In genomic region chr2:241686649-241687425, GRCh38 we compare ENCODE assay signal across 8 cellular contexts. TPM values are rescaled to one million over a fixed set of nuclear protein-coding genes. Genes with fewer than 3 reads are reported as not detected.
DNase-seq lines count a peak whose midpoint lies in the region; ATAC-seq and FAIRE-seq lines count a peak whose summit lies in the region.

DTYMK (minus strand) TSS chr2:241686815; CDS start chr2:241686783, 32 bp downstream.

- H3K27ac ChIP-seq in angular gyrus (ENCODE audit: low read depth, low read length), result peak within 1 kb of the TSS; percentile 77

- ATAC-seq in GM18499 (IDR thresholded peaks at IDR 0.05; ENCODE audit: insufficient read depth, unreplicated experiment), result peak; percentile 75
- ATAC-seq in HG02938 (IDR thresholded peaks at IDR 0.05; ENCODE audit: unreplicated experiment), result peak; percentile 92
- peak; percentile 99 for ATAC-seq in left ventricle myocardium superior

- intact Hi-C loops in left ventricle myocardium superior (cut with micrococcal nuclease), result no loop called here

- no peak for FAIRE-seq in urothelium cell line (lab: Jason Lieb, UNC)

- DNase-seq in NCI-H187 treated with DMSO at 0.1 percent for 48 hours (lab: John Stamatoyannopoulos, UW) (peak; percentile 48), T-helper 2 cell (peak; percentile 92 to 98 (median 93)), left ventricle myocardium superior (peak; percentile 99), pulmonary artery endothelial cell (ENCODE audit: low read depth, low spot score) (peak; percentile 77), urothelium cell line (ENCODE audit: low spot score) (peak; percentile 97)

RNA-seq across cellular contexts. Expression of gene DTYMK, which starts in this region (rescaled TPM):
- total RNA-seq in left ventricle myocardium superior, result 10.5 TPM
- total RNA-seq in pulmonary artery endothelial cell, result 48.2 and 64.2 TPM in 2 replicates

Comparison
In these comparisons a context has a peak if more than half of its experiments do, and no peak if none do; other contexts are left out.
1. Peak in every context shown above with its lines: DNase-seq, ATAC-seq and H3K27ac ChIP-seq.
2. DNase-seq: peak in every context shown above with its lines; median percentile 99 in left ventricle myocardium superior; 97 in urothelium cell line; 93 in T-helper 2 cell; 77 in pulmonary artery endothelial cell; 48 in NCI-H187 treated with DMSO at 0.1 percent for 48 hours.